In the genomic region with DNA sequence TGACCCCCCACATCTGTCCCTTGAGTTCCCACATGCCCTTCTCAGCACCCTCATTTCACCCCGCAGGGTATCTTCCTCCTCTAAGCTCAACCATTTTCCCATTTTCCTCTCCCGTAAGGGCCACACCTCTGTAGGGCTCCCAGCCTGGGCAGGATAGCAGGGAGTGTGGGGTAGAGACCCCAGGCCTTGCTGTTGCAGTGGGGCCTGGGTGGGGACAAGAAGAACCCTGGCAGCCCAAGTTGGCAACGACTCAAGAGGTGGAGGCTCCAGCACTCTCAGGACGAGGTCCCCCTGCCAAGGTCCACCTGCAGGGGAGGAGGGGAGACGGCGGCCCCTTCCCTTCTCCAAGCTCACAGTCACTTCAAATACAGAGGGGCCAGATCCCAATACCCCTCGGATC, we compare ENCODE assay signal across 10 cellular contexts. TPM values are rescaled to one million over a fixed set of nuclear protein-coding genes. Genes with fewer than 3 reads are reported as not detected.
DNase-seq lines count a peak whose midpoint lies in the region; ATAC-seq and TF ChIP-seq lines count a peak whose summit lies in the region.
"Had no signal": no experiment of that assay in that cellular context is flagged by ENCODE, and none has a peak within 500 bp of the region (broad histone marks: within the 10 kb centered on the region; RNA-seq: fewer than 3 reads in every experiment).

No MANE protein-coding gene starts in this region.

- H3K9me3 Mint-ChIP-seq in Caco-2 (ENCODE audit: unreplicated experiment) = no peaks in the 10 kb centered on the region

- TF ChIP-seq CTCF in Caco-2 (IDR thresholded peaks at IDR 0.05; ENCODE audit: insufficient read depth in 1 of 2, low read depth in 1 of 2, low read length in 1 of 2, severe bottlenecking in 1 of 2, unreplicated experiment in 1 of 2) = no peak
- TF ChIP-seq CTCF in fibroblast of pulmonary artery (IDR thresholded peaks at IDR 0.05; ENCODE audit: low read length, missing control alignments) = no peak

- POLR2A ChIA-PET in Caco-2 (lab: Charles Lee) = no interaction called here

- H3K27ac ChIP-seq in SK-N-MC = no peak overlapping the region

- H3K4me3 ChIP-seq in Caco-2 (ENCODE audit: low read depth, low read length) (no peak overlapping the region), SK-N-MC (peak overlapping the region; percentile 73), fibroblast of pulmonary artery (replicated peaks; ENCODE audit: low read depth, low read length) (peak overlapping the region; percentile 62)

- peaks cover 43% of the 10 kb centered on the region for H3K4me1 ChIP-seq in Caco-2

- no peaks in the 10 kb centered on the region for H3K27me3 ChIP-seq in Caco-2 (replicated peaks; ENCODE audit: control insufficient read depth, insufficient read depth, low read length)

- H3K27ac Mint-ChIP-seq in Caco-2 (ENCODE audit: unreplicated experiment) = peak overlapping the region; percentile 3

- BruUV-seq in Caco-2 (replicated peaks; lab: Mats Ljungman, UMichigan) = no TSS peak

- H3K27me3 Mint-ChIP-seq in Caco-2 (ENCODE audit: insufficient read depth, unreplicated experiment) = no peaks in the 10 kb centered on the region

- CTCF ChIA-PET in Caco-2 (lab: Charles Lee) = interaction anchor here (0.6 to 9.2 kb wide), 9 partner anchors 13 to 126 kb away, joined by 3 to 245 read pairs (median 3); partner anchors contain the start of gene COL1A1

- intact Hi-C loops in Caco-2 (cut with micrococcal nuclease; ENCODE audit: unreplicated experiment) = no loop called here
- intact Hi-C loops in sciatic nerve (cut with DNase I) = no loop called here

- H3K9ac ChIP-seq in SK-N-MC (ENCODE audit: insufficient read length) = peak overlapping the region; percentile 20

- peak overlapping the region; percentile 69 for H3K4me3 Mint-ChIP-seq in Caco-2 (ENCODE audit: unreplicated experiment)

- peaks cover 5% of the 10 kb centered on the region for H3K36me3 Mint-ChIP-seq in Caco-2 (ENCODE audit: insufficient read depth, unreplicated experiment)

- H3K36me3 ChIP-seq in Caco-2 (ENCODE audit: control insufficient read depth, insufficient read depth, low read length) (no peaks in the 10 kb centered on the region), SK-N-MC (ENCODE audit: insufficient read depth, low read length) (no peaks in the 10 kb centered on the region)

- ATAC-seq in sciatic nerve = no peak
- no peak for ATAC-seq in HG03280 (IDR thresholded peaks at IDR 0.05; ENCODE audit: unreplicated experiment)

- DNase-seq in Caco-2 (no peak), SK-N-MC (ENCODE audit: low read depth, low spot score) (no peak), fibroblast of pulmonary artery (ENCODE audit: low read depth) (no peak), sciatic nerve (ENCODE audit: low spot score) (peak; percentile 63), GF-D8 (lab: John Stamatoyannopoulos, UW) (no peak), NCI-H1105 treated with DMSO at 0.1 percent for 48 hours (lab: John Stamatoyannopoulos, UW) (no peak), foreskin melanocyte (no peak)
- DNase-seq: occipital lobe, SHP77 treated with DMSO at 0.1 percent for 48 hours had no signal

- no peaks in the 10 kb centered on the region for H3K9me3 ChIP-seq in Caco-2
- no peaks in the 10 kb centered on the region for H3K9me3 ChIP-seq in SK-N-MC (ENCODE audit: low read depth, low read length)

- H3K4me1 Mint-ChIP-seq in Caco-2 (ENCODE audit: low read depth, unreplicated experiment) = peaks cover 25% of the 10 kb centered on the region

RNA-seq across cellular contexts. Expression of gene TMEM92, which starts 2.0 kb away (rescaled TPM):
- 14.6 and 14.8 TPM in 2 replicates for total RNA-seq in Caco-2 (2022)
- 0.53 TPM for total RNA-seq in sciatic nerve
- total RNA-seq: occipital lobe had no signal

Comparison
In these comparisons a context has a peak if more than half of its experiments do, and no peak if none do; other contexts are left out.
1. RNA of gene TMEM92, which starts 2.0 kb away (total RNA-seq): 14.6 to 14.8 TPM in Caco-2; 0.53 TPM in sciatic nerve (single experiment); every median in the first group is over 10 times any median in the second.